27 cellular contexts compared by ENCODE assay signal in genomic region chr14:101542391-101542790, GRCh38. TPM values are rescaled to one million over a fixed set of nuclear protein-coding genes. Genes with fewer than 3 reads are reported as not detected.
"Had no signal": no experiment of that assay in that cellular context is flagged by ENCODE, and none has a peak within 500 bp of the region (broad histone marks: within the 10 kb centered on the region; RNA-seq: fewer than 3 reads in every experiment).

No MANE protein-coding gene starts in this region.

- H3K4me1 ChIP-seq: SJSA1 had no signal

- FAIRE-seq: RCC 7860 had no signal

- H3K27ac ChIP-seq: PC-9, SJSA1, SK-N-MC had no signal

- H3K4me2 ChIP-seq: PC-9 had no signal

- H2AFZ ChIP-seq: PC-9 had no signal

- H3K27me3 ChIP-seq: SJSA1 had no signal

- H3K36me3 ChIP-seq: SJSA1 had no signal

- H3K9me3 ChIP-seq: SJSA1 had no signal

- H3K4me3 ChIP-seq: PC-9, SJSA1, SK-N-MC had no signal

- DNase-seq: KBM-7, MV-4-11, NCI-H1092, NCI-H1105 treated with DMSO at 0.1 percent for 48 hours, NCI-H1417 treated with DMSO at 0.1 percent for 48 hours, NCI-H146, NCI-H1694 treated with DMSO at 0.1 percent for 48 hours, NCI-H1930, NCI-H2081, NCI-H2107, NCI-H2171, NCI-H226, NCI-H446, NCI-H510A, NCI-H524 treated with DMSO at 0.1 percent for 48 hours, NCI-H69, NCI-H774, PC-9, Right ventricle myocardium superior, RPMI8226, SIG-M5 had no signal

RNA-seq across cellular contexts. Expression of gene DIO3, which starts 18.9 kb away (rescaled TPM):
- total RNA-seq: LHCN-M2, MCF 10A, OCI-LY7, SJSA1 had no signal
